Comparison of ENCODE assay signal across 29 cellular contexts in genomic region chr4:16758206-16758605, GRCh38.
"Had no signal": no experiment of that assay in that cellular context is flagged by ENCODE, and none has a peak within 500 bp of the region (broad histone marks: within the 10 kb centered on the region; RNA-seq: fewer than 3 reads in every experiment).

No MANE protein-coding gene starts in this region.

- H3K27me3 Mint-ChIP-seq: stimulated activated naive CD8-positive, alpha-beta T cell treated with anti-CD3 and anti-CD28 coated beads, Interleukin-15, Interleukin-2, amounts not matched to agents 100 ng/mL and 50 ng/mL, for 24 hours had no signal

- ATAC-seq: left colon; left lung; lower lobe of right lung; natural killer cell; pancreas; right cardiac atrium; sciatic nerve; stimulated activated effector memory CD8-positive, alpha-beta T cell treated with anti-CD3 and anti-CD28 coated beads, Interleukin-12 subunit alpha, Interleukin-12 subunit beta, amount 100 ng/mL, for 72 hours had no signal

- H3K27ac ChIP-seq: left lung, lower lobe of right lung, pancreas, prostate gland, skin epidermis, suprapubic skin, thoracic aorta, tibial artery, vagina had no signal

- H3K4me3 ChIP-seq: left lung, lower lobe of right lung, pancreas, prostate gland, skin epidermis, suprapubic skin, thoracic aorta, tibial artery, vagina had no signal

- DNase-seq: hippocampal formation; immature natural killer cell; kidney; left colon; left lung; lower lobe of right lung; mammary epithelial cell; mesenchymal stem cell; naive B cell; natural killer cell; nucleus accumbens; pancreas; posterior cingulate gyrus; retina; right cardiac atrium; stimulated activated CD4-positive, alpha-beta T cell treated with anti-CD3 and anti-CD28 coated beads, Interleukin-12 subunit alpha, Interleukin-12 subunit beta, amount 100 ng/mL, for 4 hours; stimulated activated CD4-positive, alpha-beta T cell treated with anti-CD3 and anti-CD28 coated beads, Interleukin-4, amount 100 ng/mL, for 24 hours; stimulated activated naive CD4-positive, alpha-beta T cell; tibial artery had no signal

- H3K36me3 Mint-ChIP-seq: immature natural killer cell; naive B cell; natural killer cell; stimulated activated effector memory CD8-positive, alpha-beta T cell treated with anti-CD3 and anti-CD28 coated beads, Interleukin-12 subunit alpha, Interleukin-12 subunit beta, amount 100 ng/mL, for 72 hours had no signal

- H3K4me1 Mint-ChIP-seq: immature natural killer cell; naive B cell; natural killer cell; stimulated activated effector memory CD8-positive, alpha-beta T cell treated with anti-CD3 and anti-CD28 coated beads, Interleukin-12 subunit alpha, Interleukin-12 subunit beta, amount 100 ng/mL, for 72 hours had no signal

- H3K4me1 ChIP-seq: lower lobe of right lung, pancreas, prostate gland, suprapubic skin, tibial artery had no signal

- H3K27me3 ChIP-seq: left lung, pancreas, suprapubic skin, tibial artery, vagina had no signal

- H3K27ac Mint-ChIP-seq: immature natural killer cell; naive B cell; natural killer cell; stimulated activated effector memory CD8-positive, alpha-beta T cell treated with anti-CD3 and anti-CD28 coated beads, Interleukin-12 subunit alpha, Interleukin-12 subunit beta, amount 100 ng/mL, for 72 hours; stimulated activated naive CD8-positive, alpha-beta T cell treated with anti-CD3 and anti-CD28 coated beads, Interleukin-15, Interleukin-2, amounts not matched to agents 100 ng/mL and 50 ng/mL, for 24 hours; type B pancreatic cell had no signal

- H3K36me3 ChIP-seq: left lung, pancreas, prostate gland, suprapubic skin, thoracic aorta, tibial artery, vagina had no signal

- H3K4me3 Mint-ChIP-seq: immature natural killer cell; naive B cell; natural killer cell; neural crest cell; stimulated activated effector memory CD8-positive, alpha-beta T cell treated with anti-CD3 and anti-CD28 coated beads, Interleukin-12 subunit alpha, Interleukin-12 subunit beta, amount 100 ng/mL, for 72 hours; stimulated activated naive CD8-positive, alpha-beta T cell treated with anti-CD3 and anti-CD28 coated beads, Interleukin-15, Interleukin-2, amounts not matched to agents 100 ng/mL and 50 ng/mL, for 24 hours; type B pancreatic cell had no signal

- H3K9me3 Mint-ChIP-seq: immature natural killer cell; natural killer cell; neural crest cell; stimulated activated effector memory CD8-positive, alpha-beta T cell treated with anti-CD3 and anti-CD28 coated beads, Interleukin-12 subunit alpha, Interleukin-12 subunit beta, amount 100 ng/mL, for 72 hours; stimulated activated naive CD8-positive, alpha-beta T cell treated with anti-CD3 and anti-CD28 coated beads, Interleukin-15, Interleukin-2, amounts not matched to agents 100 ng/mL and 50 ng/mL, for 24 hours had no signal

- H3K9me3 ChIP-seq: left lung, lower lobe of right lung, pancreas, prostate gland, suprapubic skin, thoracic aorta, tibial artery, vagina had no signal
